7 cellular contexts compared by ENCODE assay signal in the genomic region with DNA sequence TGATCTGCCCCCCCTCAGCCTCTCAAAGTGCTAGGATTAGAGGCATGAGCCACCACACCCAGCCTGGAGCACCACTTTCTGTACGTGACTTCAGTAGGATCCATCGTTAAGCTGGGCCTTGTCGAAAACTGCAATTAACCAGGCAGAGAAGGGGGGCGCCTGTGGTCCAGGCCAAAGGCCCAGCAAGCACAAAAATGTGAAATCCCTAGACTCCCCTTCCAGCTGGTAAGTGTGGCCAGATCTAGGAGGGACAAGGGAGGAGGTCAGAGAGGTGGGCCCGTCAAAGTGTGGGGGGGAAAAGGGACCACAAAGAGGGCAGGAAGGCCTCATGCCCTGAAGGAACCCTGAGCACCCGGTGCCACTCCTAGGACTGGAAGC. TPM values are rescaled to one million over a fixed set of nuclear protein-coding genes. Genes with fewer than 3 reads are reported as not detected.
DNase-seq lines count a peak whose midpoint lies in the region; ATAC-seq and TF ChIP-seq lines count a peak whose summit lies in the region.

No MANE protein-coding gene starts in this region.

- ATAC-seq in GM21526 (IDR thresholded peaks at IDR 0.05; ENCODE audit: low FRiP score, unreplicated experiment) (peak; percentile 3), GM21528 (IDR thresholded peaks at IDR 0.05; ENCODE audit: low FRiP score, unreplicated experiment) (no peak)

- peaks cover 0 to 90% (median 0%) of the 10 kb centered on the region in 3 donors for H3K36me3 ChIP-seq in Peyer's patch
- H3K36me3 ChIP-seq in spleen: peaks cover 6 to 100% (median 100%) of the 10 kb centered on the region in 6 donors

- WGBS in spleen, 5 donors: 68 to 91% (median 80%) methylated on average over 6 of the region's 6 CpGs

- DNase-seq in Peyer's patch (no peak), spleen (no peak), hippocampal formation (lab: John Stamatoyannopoulos, UW) (no peak), retina (no peak)

- H3K4me3 ChIP-seq in Peyer's patch (no peak overlapping the region), iPS-18c (ENCODE audit: insufficient read depth, low read depth, low read length) (peak overlapping the region; percentile 54), spleen (peak overlapping the region in 3 of 8 donors; percentile 12 to 61 (median 28))

- intact Hi-C loops in spleen (cut with DNase I; ENCODE audit: low total_unique reads): no loop called here

- H3K9me3 ChIP-seq in Peyer's patch (no peaks in the 10 kb centered on the region), iPS-18c (ENCODE audit: control insufficient read depth, insufficient read depth, low read length) (no peaks in the 10 kb centered on the region), spleen (no peaks in the 10 kb centered on the region)

- H3K4me1 ChIP-seq in Peyer's patch: peaks cover 0 to 34% (median 3%) of the 10 kb centered on the region in 4 donors
- peaks cover 14 to 86% (median 51%) of the 10 kb centered on the region in 6 donors for H3K4me1 ChIP-seq in spleen

- H3K27ac ChIP-seq in Peyer's patch (peak overlapping the region; percentile 55 to 77 (median 65)), spleen (peak overlapping the region in 7 of 8 donors; percentile 61 to 89 (median 81))

- TF ChIP-seq POLR2A in Peyer's patch (IDR thresholded peaks at IDR 0.05): no peak
- no peak for TF ChIP-seq POLR2A in spleen (IDR thresholded peaks at IDR 0.05)

- no peak for TF ChIP-seq CTCF in Peyer's patch (IDR thresholded peaks at IDR 0.05)
- TF ChIP-seq CTCF in spleen (IDR thresholded peaks at IDR 0.05 in 8 of 11, conservative IDR thresholded peaks at IDR 0.05 in 3 of 11): no peak

- no peaks in the 10 kb centered on the region for H3K27me3 ChIP-seq in Peyer's patch
- no peaks in the 10 kb centered on the region for H3K27me3 ChIP-seq in spleen (replicated peaks in 1 of 7)

RNA-seq across cellular contexts. Expression of gene DDX39A, which starts 13.8 kb away (rescaled TPM):
- 100 to 1,000 TPM in 3 of 4 donors, 10 to 100 TPM in 1; 52.5 to 283 (median 115) TPM for total RNA-seq in Peyer's patch
- total RNA-seq in spleen: 100 to 1,000 TPM in 6 of 7 donors, 10 to 100 TPM in 1; 81.8 to 155 (median 124) TPM
- polyA plus RNA-seq in spleen: 100 to 1,000 TPM; 176 to 267 (median 248) TPM

RNA-seq across cellular contexts. Expression of gene ADGRE5, which starts 24.1 kb away (rescaled TPM):
- total RNA-seq in Peyer's patch (100 to 1,000 TPM in 2 of 4 donors, 10 to 100 TPM in 2; 70.6 to 159 (median 110) TPM), spleen (100 to 1,000 TPM; 190 to 455 (median 280) TPM)
- 10 to 100 TPM; 42.8 to 87.8 (median 55.7) TPM for polyA plus RNA-seq in spleen

RNA-seq across cellular contexts. Expression of gene PKN1, which starts 27.7 kb away (rescaled TPM):
- total RNA-seq in Peyer's patch (100 to 1,000 TPM in 1 of 4 donors, 10 to 100 TPM in 3; 13.1 to 140 (median 28.2) TPM), spleen (100 to 1,000 TPM; 138 to 213 (median 175) TPM)
- 100 to 1,000 TPM in 2 of 3 donors, 10 to 100 TPM in 1; 93.3 to 186 (median 113) TPM for polyA plus RNA-seq in spleen
